1 cellular context compared by ENCODE assay signal in genomic region chr1:154741747-154742495, GRCh38.
A peak's percentile ranks its signal among the peaks of the same experiment; 100 is the strongest.
TF ChIP-seq lines count a peak whose summit lies in the region.

No MANE protein-coding gene starts in this region.

TF ChIP-seq in HepG2, 621 proteins besides CTCF, POLR2A, EP300 and RAD21 (continued from another document and continues in another):
- TF ChIP-seq ZUFSP (CRISPR knock-in tag; IDR thresholded peaks at IDR 0.05; ENCODE audit: borderline replicate concordance): no peak
- peak; percentile 56; the same call in 1 of the 2 replicates for TF ChIP-seq MIER2 (CRISPR knock-in tag; IDR thresholded peaks at IDR 0.05)
- TF ChIP-seq TMF1 (CRISPR knock-in tag; IDR thresholded peaks at IDR 0.05; ENCODE audit: low read depth): no peak
- TF ChIP-seq ZNF772 (CRISPR knock-in tag; IDR thresholded peaks at IDR 0.05): no peak; the same call in 1 of the 2 replicates
- TF ChIP-seq ZNF274 (CRISPR knock-in tag; IDR thresholded peaks at IDR 0.05): no peak
- no peak for TF ChIP-seq FOXC1 (CRISPR knock-in tag; IDR thresholded peaks at IDR 0.05; ENCODE audit: borderline replicate concordance)
- no peak for TF ChIP-seq HNRNPK (IDR thresholded peaks at IDR 0.05; ENCODE audit: low read depth, low read length, poor library complexity, severe bottlenecking)
- no peak for TF ChIP-seq SRY (CRISPR knock-in tag; IDR thresholded peaks at IDR 0.05)
- TF ChIP-seq KAT8 (CRISPR knock-in tag; IDR thresholded peaks at IDR 0.05): no peak
- TF ChIP-seq ZNF138 (CRISPR knock-in tag; IDR thresholded peaks at IDR 0.05; ENCODE audit: low read depth): no peak
- TF ChIP-seq ZNF256 (CRISPR knock-in tag; conservative IDR thresholded peaks at IDR 0.05): no peak
- no peak for TF ChIP-seq MAFK (conservative IDR thresholded peaks at IDR 0.05 in 1 of 2, IDR thresholded peaks at IDR 0.05 in 1 of 2; ENCODE audit: low read length in 2 of 2)
- no peak for TF ChIP-seq ZNF543 (CRISPR knock-in tag; IDR thresholded peaks at IDR 0.05)
- 0 out of 2 replicates have a peak, but pooled peaks have one; percentile 26 for TF ChIP-seq RXRB (CRISPR knock-in tag; IDR thresholded peaks at IDR 0.05; ENCODE audit: borderline replicate concordance)
- no peak for TF ChIP-seq ZMAT3 (CRISPR knock-in tag; conservative IDR thresholded peaks at IDR 0.05)
- no peak for TF ChIP-seq ZNF235 (CRISPR knock-in tag; IDR thresholded peaks at IDR 0.05; ENCODE audit: borderline replicate concordance)
- TF ChIP-seq MED13 (CRISPR knock-in tag; IDR thresholded peaks at IDR 0.05): no peak
- no peak for TF ChIP-seq E2F5 (CRISPR knock-in tag; conservative IDR thresholded peaks at IDR 0.05)
- no peak for TF ChIP-seq USF2 (IDR thresholded peaks at IDR 0.05; ENCODE audit: low read depth, low read length)
- no peak for TF ChIP-seq USF2 (CRISPR knock-in tag; IDR thresholded peaks at IDR 0.05; ENCODE audit: borderline replicate concordance)
- TF ChIP-seq SP1 (IDR thresholded peaks at IDR 0.05): no peak
- no peak for TF ChIP-seq SP1 (CRISPR knock-in tag; IDR thresholded peaks at IDR 0.05)
- TF ChIP-seq DMAP1 (CRISPR knock-in tag; IDR thresholded peaks at IDR 0.05): no peak
- no peak for TF ChIP-seq ZNF205 (CRISPR knock-in tag; IDR thresholded peaks at IDR 0.05)
- TF ChIP-seq ARNT (IDR thresholded peaks at IDR 0.05): no peak
- TF ChIP-seq RERE (CRISPR knock-in tag; IDR thresholded peaks at IDR 0.05; ENCODE audit: low read depth): no peak
- peak; percentile 56 for TF ChIP-seq UBTF (CRISPR knock-in tag; IDR thresholded peaks at IDR 0.05)
- TF ChIP-seq SATB2 (CRISPR knock-in tag; IDR thresholded peaks at IDR 0.05): no peak
- peak; percentile 86 for TF ChIP-seq NR2F6 (IDR thresholded peaks at IDR 0.05)
- TF ChIP-seq NR2F6 (CRISPR knock-in tag; IDR thresholded peaks at IDR 0.05): peak; percentile 92
- TF ChIP-seq MLXIP (CRISPR knock-in tag; IDR thresholded peaks at IDR 0.05; ENCODE audit: borderline replicate concordance): no peak
- no peak for TF ChIP-seq PBX3 (CRISPR knock-in tag; IDR thresholded peaks at IDR 0.05; ENCODE audit: borderline replicate concordance)
- peak; percentile 89 for TF ChIP-seq ZKSCAN1 (IDR thresholded peaks at IDR 0.05; ENCODE audit: low read length)
- TF ChIP-seq NONO (IDR thresholded peaks at IDR 0.05): no peak
- TF ChIP-seq NONO (CRISPR knock-in tag; conservative IDR thresholded peaks at IDR 0.05): no peak
- TF ChIP-seq NR2F1 (CRISPR knock-in tag; IDR thresholded peaks at IDR 0.05): peak; percentile 53 to 83; a peak in 3 of 4 replicates
- TF ChIP-seq ZFP90 (CRISPR knock-in tag; IDR thresholded peaks at IDR 0.05; ENCODE audit: borderline replicate concordance): no peak
- no peak for TF ChIP-seq STAT6 (CRISPR knock-in tag; IDR thresholded peaks at IDR 0.05; ENCODE audit: borderline replicate concordance)
- no peak for TF ChIP-seq KDM6A (CRISPR knock-in tag; IDR thresholded peaks at IDR 0.05; ENCODE audit: low read depth)
